Comparison of ENCODE assay signal across 8 cellular contexts in the genomic region with DNA sequence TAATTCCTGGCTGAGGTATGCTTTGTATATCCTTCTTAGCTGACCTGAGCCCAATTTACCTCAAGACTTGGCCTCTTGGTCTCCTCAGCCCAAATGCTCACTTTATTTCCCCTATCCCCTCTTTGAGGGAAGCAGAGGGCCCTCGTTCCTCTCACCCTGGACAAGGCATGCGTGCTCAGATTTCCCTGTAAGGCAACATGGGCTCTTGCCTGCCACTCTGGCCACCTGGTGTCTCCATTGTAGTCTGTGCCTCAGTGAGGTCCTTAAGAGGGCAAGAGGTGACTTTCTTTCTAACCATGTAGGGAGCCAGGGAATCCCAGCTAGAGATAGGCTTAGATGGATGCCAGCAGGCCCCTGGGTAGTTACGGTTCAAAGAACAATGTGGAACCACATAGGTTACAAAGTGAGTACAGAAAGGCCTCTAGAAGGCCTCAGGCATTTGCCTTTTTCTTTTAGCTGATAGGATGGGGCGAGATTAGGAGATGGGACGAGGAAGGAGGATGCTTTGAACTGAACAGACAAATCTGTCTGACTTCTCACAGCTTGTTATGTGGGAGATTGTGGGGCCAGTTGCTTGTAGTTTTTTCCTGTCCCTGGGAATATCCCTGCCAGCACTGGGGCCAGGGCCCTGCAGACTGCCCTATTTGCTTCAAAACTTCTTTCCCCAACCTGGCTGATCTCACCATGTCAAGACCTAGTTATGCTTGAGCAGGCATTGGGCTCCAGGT. TPM values are rescaled to one million over a fixed set of nuclear protein-coding genes. Genes with fewer than 3 reads are reported as not detected.
DNase-seq lines count a peak whose midpoint lies in the region; ATAC-seq and TF ChIP-seq lines count a peak whose summit lies in the region.

No MANE protein-coding gene starts in this region.

- H3K4me3 ChIP-seq in iPS-18c (ENCODE audit: insufficient read depth, low read depth, low read length) = peak overlapping the region; percentile 94; the same call in 1 of the 2 replicates
- H3K4me3 ChIP-seq in stomach = peak overlapping the region; percentile 72 to 96 (median 84)

- no peaks in the 10 kb centered on the region for H3K27me3 Mint-ChIP-seq in activated CD8-positive, alpha-beta T cell treated with anti-CD3 and anti-CD28 coated beads for 36 hours

- no peak for ATAC-seq in activated CD8-positive, alpha-beta T cell treated with anti-CD3 and anti-CD28 coated beads for 36 hours

- peaks cover 3% of the 10 kb centered on the region for H3K36me3 Mint-ChIP-seq in activated CD8-positive, alpha-beta T cell treated with anti-CD3 and anti-CD28 coated beads for 36 hours (ENCODE audit: low read depth)

- H3K4me1 ChIP-seq in stomach = peaks cover 14 to 49% (median 33%) of the 10 kb centered on the region in 4 donors

- H3K27me3 ChIP-seq in stomach = no peaks in the 10 kb centered on the region

- DNase-seq in DMS53 (lab: John Stamatoyannopoulos, UW) (peak; percentile 15), DMS53 treated with DMSO at 0.1 percent for 48 hours (lab: John Stamatoyannopoulos, UW; ENCODE audit: unreplicated experiment) (no peak), stomach (no peak), posterior vena cava (ENCODE audit: low spot score) (no peak), NCI-H748 (lab: John Stamatoyannopoulos, UW; ENCODE audit: unreplicated experiment) (no peak)
- DNase-seq in activated CD8-positive, alpha-beta T cell treated with anti-CD3 and anti-CD28 coated beads for 36 hours = no peak
- DNase-seq in activated CD8-positive, alpha-beta memory T cell treated with anti-CD3 and anti-CD28 coated beads, Interleukin-2, amount 50 U/mL, for 4 hours = no peak

- no peak for TF ChIP-seq POLR2A in stomach (IDR thresholded peaks at IDR 0.05)

- WGBS in stomach, 5 donors = 80 to 90% (median 86%) methylated on average over 5 of the region's 5 CpGs

- H3K27ac Mint-ChIP-seq in activated CD8-positive, alpha-beta T cell treated with anti-CD3 and anti-CD28 coated beads for 36 hours = peak overlapping the region; percentile 91

- H3K36me3 ChIP-seq in stomach = peaks cover 0 to 2% (median 2%) of the 10 kb centered on the region in 4 donors

- CTCF ChIA-PET in activated CD8-positive, alpha-beta T cell treated with anti-CD3 and anti-CD28 coated beads for 36 hours (lab: Charles Lee) = interaction anchor here (1.1 to 2.4 kb wide), 3 partner anchors 18 to 206 kb away, joined by 3 to 13 read pairs (median 3); no protein-coding TSS in a partner anchor

- no peaks in the 10 kb centered on the region for H3K9me3 ChIP-seq in iPS-18c (ENCODE audit: control insufficient read depth, insufficient read depth, low read length)
- no peaks in the 10 kb centered on the region for H3K9me3 ChIP-seq in stomach

- intact Hi-C loops in activated CD8-positive, alpha-beta T cell treated with anti-CD3 and anti-CD28 coated beads for 36 hours (cut with micrococcal nuclease) = no loop called here
- intact Hi-C loops in stomach (cut with DNase I; ENCODE audit: low total_unique reads) = no loop called here
- intact Hi-C loops in posterior vena cava (cut with DNase I) = loop anchor here in 1 of 2 donors (2.0 kb wide), 1 partner anchor 79 kb away; no protein-coding TSS in a partner anchor

- peaks cover 31% of the 10 kb centered on the region for H3K4me1 Mint-ChIP-seq in activated CD8-positive, alpha-beta T cell treated with anti-CD3 and anti-CD28 coated beads for 36 hours (ENCODE audit: low read depth)

- no peaks in the 10 kb centered on the region for H3K9me3 Mint-ChIP-seq in activated CD8-positive, alpha-beta T cell treated with anti-CD3 and anti-CD28 coated beads for 36 hours

- H3K27ac ChIP-seq in stomach = peak overlapping the region; percentile 84 to 95 (median 92)

- TF ChIP-seq CTCF in activated CD8-positive, alpha-beta T cell treated with anti-CD3 and anti-CD28 coated beads for 36 hours (IDR thresholded peaks at IDR 0.05) = no peak
- TF ChIP-seq CTCF in stomach (IDR thresholded peaks at IDR 0.05) = no peak

- H3K4me3 Mint-ChIP-seq in activated CD8-positive, alpha-beta T cell treated with anti-CD3 and anti-CD28 coated beads for 36 hours = peak overlapping the region; percentile 93

- POLR2A ChIA-PET in activated CD8-positive, alpha-beta T cell treated with anti-CD3 and anti-CD28 coated beads for 36 hours (lab: Charles Lee) = interaction anchor here (1.2 kb wide), 1 partner anchor 50 kb away, joined by 3 read pairs; no protein-coding TSS in a partner anchor

- no peak for TF ChIP-seq EP300 in stomach (IDR thresholded peaks at IDR 0.05)

RNA-seq across cellular contexts. Expression of a gene that starts 1.1 kb away (rescaled TPM):
- total RNA-seq in activated CD8-positive, alpha-beta T cell treated with anti-CD3 and anti-CD28 coated beads for 36 hours = 10 to 100 TPM; 47.4 to 48.1 TPM
- total RNA-seq in stomach = 10 to 100 TPM in 4 of 5 donors, 1 to 10 TPM in 1; 7.2 to 73.2 (median 42.0) TPM
- 10 to 100 TPM; 14.9 to 19.7 (median 15.8) TPM for polyA plus RNA-seq in stomach
- total RNA-seq in posterior vena cava = 10 to 100 TPM; 19.8 to 23.3 TPM

RNA-seq across cellular contexts. Expression of a gene that starts 9.7 kb away (rescaled TPM):
- total RNA-seq in activated CD8-positive, alpha-beta T cell treated with anti-CD3 and anti-CD28 coated beads for 36 hours = 1 to 10 TPM; 6.8 to 7.6 TPM
- total RNA-seq in stomach (10 to 100 TPM in 1 of 5 donors, 1 to 10 TPM in 3, not detected in 1; 1.3 to 18.5 (median 5.3) TPM), posterior vena cava (10 to 100 TPM in 1 of 2 donors, 1 to 10 TPM in 1; 6.3 to 14.5 TPM)
- polyA plus RNA-seq in stomach = 1 to 10 TPM; 3.4 to 6.4 (median 6.0) TPM
